In the genomic region with DNA sequence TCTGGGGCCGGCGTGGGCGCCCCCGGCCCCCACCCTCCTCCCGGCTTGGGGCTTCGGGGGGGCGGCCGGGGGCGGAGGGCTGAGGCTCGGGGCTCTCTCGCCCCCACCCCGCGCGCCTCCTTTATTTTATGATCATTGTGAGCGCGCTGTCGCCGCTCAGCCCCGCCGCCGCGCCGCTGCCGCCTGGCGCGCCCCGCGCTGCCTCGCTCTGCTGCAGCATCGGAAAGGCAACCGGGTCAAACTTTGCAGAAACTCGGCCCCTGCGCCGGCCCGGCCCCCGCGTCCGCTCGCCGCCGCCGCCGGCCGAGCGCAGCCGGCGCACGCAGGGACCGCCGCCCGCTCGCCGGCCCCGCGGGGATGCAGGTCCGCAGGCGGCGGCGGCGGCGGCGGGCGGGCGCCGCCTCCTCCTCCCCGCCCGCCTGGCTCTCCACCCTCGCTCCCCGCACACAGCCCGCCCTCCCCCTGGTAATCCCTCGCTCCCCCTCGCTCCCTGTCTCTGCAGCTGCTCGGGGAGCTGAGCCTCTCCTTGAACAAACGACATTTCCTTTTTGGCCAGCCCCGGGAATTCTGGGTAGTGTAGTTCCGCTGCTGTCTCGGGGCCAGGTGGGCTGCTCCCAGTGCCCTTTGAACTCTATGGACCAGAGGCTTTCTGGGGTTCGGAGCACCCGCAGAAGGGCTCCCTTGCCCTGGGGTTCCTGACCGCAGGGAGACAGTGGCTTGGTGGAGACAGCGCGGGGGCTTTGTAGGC, we compare ENCODE assay signal across 8 cellular contexts. TPM values are rescaled to one million over a fixed set of nuclear protein-coding genes. Genes with fewer than 3 reads are reported as not detected.
DNase-seq lines count a peak whose midpoint lies in the region; ATAC-seq, FAIRE-seq and TF ChIP-seq lines count a peak whose summit lies in the region.

No MANE protein-coding gene starts in this region.

- peaks cover 5% of the 10 kb centered on the region for H3K4me1 Mint-ChIP-seq in progenitor cell of endocrine pancreas (ENCODE audit: low read depth)

- peak overlapping the region; percentile 79 for H3K4me3 Mint-ChIP-seq in progenitor cell of endocrine pancreas (ENCODE audit: low read depth)

- H3K27me3 ChIP-seq in ascending aorta (no peaks in the 10 kb centered on the region), right atrium auricular region (no peaks in the 10 kb centered on the region)

- H3K36me3 Mint-ChIP-seq in progenitor cell of endocrine pancreas (ENCODE audit: insufficient read depth): no peaks in the 10 kb centered on the region

- peaks cover 50% of the 10 kb centered on the region for H3K27me3 Mint-ChIP-seq in progenitor cell of endocrine pancreas

- ATAC-seq in HG03521 (IDR thresholded peaks at IDR 0.05; ENCODE audit: unreplicated experiment): no peak

- peak; percentile 91 for FAIRE-seq in GM19239 (lab: Jason Lieb, UNC)

- intact Hi-C loops in ascending aorta (cut with DNase I): loop anchor here (1.0 kb wide), 1 partner anchor 11 kb away; a partner anchor contains a TSS

- H3K4me1 ChIP-seq in ascending aorta (peaks cover 5 to 7% of the 10 kb centered on the region in 2 donors), right atrium auricular region (peaks cover 0 to 30% of the 10 kb centered on the region in 2 donors)

- DNase-seq in AG04449 (ENCODE audit: low read depth, low spot score) (no peak), GM19239 (ENCODE audit: insufficient read length, low spot score) (peak; percentile 97), NCI-H1694 treated with DMSO at 0.1 percent for 48 hours (lab: John Stamatoyannopoulos, UW) (peak; percentile 60), T-helper 2 cell (peak; percentile 44 to 89 (median 63)), ascending aorta (ENCODE audit: low spot score in 2 of 2) (peak; percentile 53 to 89), right atrium auricular region (ENCODE audit: low spot score) (peak; percentile 86), progenitor cell of endocrine pancreas (ENCODE audit: low spot score, unreplicated experiment) (peak; percentile 64)

- H3K9me3 ChIP-seq in ascending aorta: no peaks in the 10 kb centered on the region
- no peaks in the 10 kb centered on the region for H3K9me3 ChIP-seq in right atrium auricular region

- H3K4me3 ChIP-seq in AG04449 (ENCODE audit: low read depth, low read length): peak overlapping the region; percentile 48
- peak overlapping the region; percentile 53 to 98 for H3K4me3 ChIP-seq in ascending aorta
- H3K4me3 ChIP-seq in right atrium auricular region: peak overlapping the region; percentile 76 to 81

- H3K9me3 Mint-ChIP-seq in progenitor cell of endocrine pancreas (ENCODE audit: low read depth): no peaks in the 10 kb centered on the region

- CTCF ChIA-PET in AG04449 (lab: Yijun Ruan, JAX): interaction anchor here (1.1 kb wide), 1 partner anchor 10 kb away, joined by 3 read pairs; no protein-coding TSS in a partner anchor

- POLR2A ChIA-PET in AG04449 (lab: Yijun Ruan, JAX): interaction anchor here (1.0 kb wide), 1 partner anchor 21 kb away, joined by 4 read pairs; no protein-coding TSS in a partner anchor

- peak overlapping the region; percentile 45 for H3K27ac Mint-ChIP-seq in progenitor cell of endocrine pancreas

- H3K36me3 ChIP-seq in ascending aorta (no peaks in the 10 kb centered on the region), right atrium auricular region (no peaks in the 10 kb centered on the region)

- TF ChIP-seq CTCF in AG04449 (IDR thresholded peaks at IDR 0.05; ENCODE audit: insufficient read depth, low read length, missing control alignments) (no peak), ascending aorta (IDR thresholded peaks at IDR 0.05) (no peak), right atrium auricular region (IDR thresholded peaks at IDR 0.05) (no peak), progenitor cell of endocrine pancreas (IDR thresholded peaks at IDR 0.05; ENCODE audit: unreplicated experiment) (no peak)

- H3K27ac ChIP-seq in ascending aorta (peak overlapping the region in 1 of 2 donors; percentile 33), right atrium auricular region (peak overlapping the region; percentile 98)

RNA-seq across cellular contexts. Expression of a gene that starts 1.5 kb away (rescaled TPM):
- total RNA-seq in ascending aorta (6.2 TPM), right atrium auricular region (10 to 100 TPM; 31.8 to 55.3 TPM), progenitor cell of endocrine pancreas (1.9 and 2.0 TPM in 2 replicates)

RNA-seq across cellular contexts. Expression of a gene that starts 11.7 kb away (rescaled TPM):
- total RNA-seq in ascending aorta: 15.8 TPM
- 100 to 1,000 TPM; 124 to 216 TPM for total RNA-seq in right atrium auricular region
- total RNA-seq in progenitor cell of endocrine pancreas: 3.6 TPM in 2 replicates
